ENCODE assay signal across 30 cellular contexts in genomic region chr10:35848412-35848811, GRCh38.
"Had no signal": no experiment of that assay in that cellular context is flagged by ENCODE, and none has a peak within 500 bp of the region (broad histone marks: within the 10 kb centered on the region; RNA-seq: fewer than 3 reads in every experiment).

No MANE protein-coding gene starts in this region.

- H3K36me3 ChIP-seq: brain microvascular endothelial cell, SJSA1 had no signal

- H3K4me3 Mint-ChIP-seq: activated B cell treated with CpG ODN at 0.5 μM for 24 hours; activated CD4-positive, alpha-beta T cell treated with anti-CD3 and anti-CD28 coated beads, Interleukin-2, amount 10 ng/mL, durations not matched to agents 24 days and 14 days; activated CD8-positive, alpha-beta memory T cell treated with anti-CD3 and anti-CD28 coated beads, Interleukin-2, amount 10 ng/mL, durations not matched to agents 7 days and 5 days; activated naive CD8-positive, alpha-beta T cell treated with anti-CD3 and anti-CD28 coated beads, Interleukin-2, amount 50 U/mL, for 24 hours; activated T-cell treated with anti-CD3 and anti-CD28 coated beads, Interleukin-2, amount 50 U/mL, for 24 hours; activated T-helper 1 cell treated with anti-CD3 and anti-CD28 coated beads, Interleukin-12 subunit alpha, Interleukin-12 subunit beta, Interleukin-2, Interleukin-4 antibody, amounts not matched to agents 30 ng/mL and 10 ng/mL and 1 ng/mL, durations not matched to agents 14 hours and 24 hours and 36 hours; T-helper 1 cell treated with Interleukin-12 subunit alpha and Interleukin-12 subunit beta and Interleukin-4 antibody, amounts not matched to agents 30 μg/mL and 1 μg/mL, for 36 hours had no signal

- H3K27me3 ChIP-seq: brain microvascular endothelial cell, SJSA1 had no signal

- DNase-seq: activated B cell treated with CpG ODN at 0.5 μM for 24 hours; activated CD4-positive, alpha-beta T cell treated with anti-CD3 and anti-CD28 coated beads for 1 hour; activated CD4-positive, alpha-beta T cell treated with anti-CD3 and anti-CD28 coated beads, Interleukin-2, amount 10 ng/mL, durations not matched to agents 24 days and 14 days; activated CD4-positive, alpha-beta T cell treated with anti-CD3 and anti-CD28 coated beads, Interleukin-2, amount 50 U/mL, for 48 hours; activated CD8-positive, alpha-beta memory T cell treated with anti-CD3 and anti-CD28 coated beads, Interleukin-2, amount 10 ng/mL, durations not matched to agents 7 days and 5 days; activated effector memory CD4-positive, alpha-beta T cell treated with Interleukin-2 at 50 U/mL for 16 hours; activated naive CD4-positive, alpha-beta T cell treated with Interleukin-2 at 50 U/mL for 16 hours; activated naive CD8-positive, alpha-beta T cell treated with anti-CD3 and anti-CD28 coated beads, Interleukin-2, amount 50 U/mL, for 24 hours; activated T-cell treated with anti-CD3 and anti-CD28 coated beads, Interleukin-2, amount 50 U/mL, for 24 hours; amygdala; brain microvascular endothelial cell; cerebellar nuclear complex; KBM-7; NCI-H1048; NCI-H146; NCI-H187 treated with DMSO at 0.1 percent for 48 hours; NCI-H2081 treated with DMSO at 0.1 percent for 48 hours; NCI-H2171 treated with DMSO at 0.1 percent for 48 hours; NCI-H226; NCI-H526; NCI-H82; NK-92 treated with Interleukin-12 subunit alpha and Interleukin-12 subunit beta, amount 100 ng/mL, for 24 hours; OCI-M1; SHP77 had no signal

- H3K27me3 Mint-ChIP-seq: activated B cell treated with CpG ODN at 0.5 μM for 24 hours; activated CD4-positive, alpha-beta T cell treated with anti-CD3 and anti-CD28 coated beads, Interleukin-2, amount 10 ng/mL, durations not matched to agents 24 days and 14 days; activated CD8-positive, alpha-beta memory T cell treated with anti-CD3 and anti-CD28 coated beads, Interleukin-2, amount 10 ng/mL, durations not matched to agents 7 days and 5 days; activated naive CD8-positive, alpha-beta T cell treated with anti-CD3 and anti-CD28 coated beads, Interleukin-2, amount 50 U/mL, for 24 hours; activated T-cell treated with anti-CD3 and anti-CD28 coated beads, Interleukin-2, amount 50 U/mL, for 24 hours had no signal

- H3K36me3 Mint-ChIP-seq: activated CD8-positive, alpha-beta memory T cell treated with anti-CD3 and anti-CD28 coated beads, Interleukin-2, amount 10 ng/mL, durations not matched to agents 7 days and 5 days; activated naive CD4-positive, alpha-beta T cell treated with anti-CD3 and anti-CD28 coated beads, Interleukin-2, amount 50 U/mL, for 72 hours had no signal

- H3K9me3 ChIP-seq: SJSA1 had no signal

- ATAC-seq: activated CD8-positive, alpha-beta memory T cell treated with anti-CD3 and anti-CD28 coated beads, Interleukin-2, amount 10 ng/mL, durations not matched to agents 7 days and 5 days; activated naive CD4-positive, alpha-beta T cell treated with anti-CD3 and anti-CD28 coated beads, Interleukin-2, amount 50 U/mL, for 72 hours; activated naive CD8-positive, alpha-beta T cell treated with anti-CD3 and anti-CD28 coated beads, Interleukin-2, amount 50 U/mL, for 24 hours; Panc1 had no signal

- H3K9me3 Mint-ChIP-seq: activated B cell treated with CpG ODN at 0.5 μM for 24 hours; activated CD4-positive, alpha-beta T cell treated with anti-CD3 and anti-CD28 coated beads, Interleukin-2, amount 10 ng/mL, durations not matched to agents 24 days and 14 days; activated naive CD8-positive, alpha-beta T cell treated with anti-CD3 and anti-CD28 coated beads, Interleukin-2, amount 50 U/mL, for 24 hours; activated T-cell treated with anti-CD3 and anti-CD28 coated beads, Interleukin-2, amount 50 U/mL, for 24 hours; activated T-helper 1 cell treated with anti-CD3 and anti-CD28 coated beads, Interleukin-12 subunit alpha, Interleukin-12 subunit beta, Interleukin-2, Interleukin-4 antibody, amounts not matched to agents 30 ng/mL and 10 ng/mL and 1 ng/mL, durations not matched to agents 14 hours and 24 hours and 36 hours; T-helper 1 cell treated with Interleukin-12 subunit alpha and Interleukin-12 subunit beta and Interleukin-4 antibody, amounts not matched to agents 30 μg/mL and 1 μg/mL, for 36 hours had no signal

- H3K27ac ChIP-seq: brain microvascular endothelial cell, RWPE1, SJSA1 had no signal

- H3K4me3 ChIP-seq: SJSA1 had no signal

- H3K27ac Mint-ChIP-seq: activated B cell treated with CpG ODN at 0.5 μM for 24 hours; activated CD4-positive, alpha-beta T cell treated with anti-CD3 and anti-CD28 coated beads, Interleukin-2, amount 10 ng/mL, durations not matched to agents 24 days and 14 days; activated CD8-positive, alpha-beta memory T cell treated with anti-CD3 and anti-CD28 coated beads, Interleukin-2, amount 10 ng/mL, durations not matched to agents 7 days and 5 days; activated naive CD4-positive, alpha-beta T cell treated with anti-CD3 and anti-CD28 coated beads, Interleukin-2, amount 50 U/mL, for 72 hours; activated naive CD8-positive, alpha-beta T cell treated with anti-CD3 and anti-CD28 coated beads, Interleukin-2, amount 50 U/mL, for 24 hours; activated T-cell treated with anti-CD3 and anti-CD28 coated beads, Interleukin-2, amount 50 U/mL, for 24 hours; activated T-helper 1 cell treated with anti-CD3 and anti-CD28 coated beads, Interleukin-12 subunit alpha, Interleukin-12 subunit beta, Interleukin-2, Interleukin-4 antibody, amounts not matched to agents 30 ng/mL and 10 ng/mL and 1 ng/mL, durations not matched to agents 14 hours and 24 hours and 36 hours; T-helper 1 cell treated with Interleukin-12 subunit alpha and Interleukin-12 subunit beta and Interleukin-4 antibody, amounts not matched to agents 30 μg/mL and 1 μg/mL, for 36 hours had no signal

- H3K4me1 Mint-ChIP-seq: activated B cell treated with CpG ODN at 0.5 μM for 24 hours; activated CD4-positive, alpha-beta T cell treated with anti-CD3 and anti-CD28 coated beads, Interleukin-2, amount 10 ng/mL, durations not matched to agents 24 days and 14 days; activated CD8-positive, alpha-beta memory T cell treated with anti-CD3 and anti-CD28 coated beads, Interleukin-2, amount 10 ng/mL, durations not matched to agents 7 days and 5 days; activated naive CD8-positive, alpha-beta T cell treated with anti-CD3 and anti-CD28 coated beads, Interleukin-2, amount 50 U/mL, for 24 hours had no signal

- H3K4me1 ChIP-seq: SJSA1 had no signal
